Comparison of ENCODE assay signal across 8 cellular contexts in genomic region chr3:87167634-87168456, GRCh38. TPM values are rescaled to one million over a fixed set of nuclear protein-coding genes. Genes with fewer than 3 reads are reported as not detected.
A peak's percentile ranks its signal among the peaks of the same experiment; 100 is the strongest.
DNase-seq lines count a peak whose midpoint lies in the region; ATAC-seq and TF ChIP-seq lines count a peak whose summit lies in the region.

No MANE protein-coding gene starts in this region.

- H3K27me3 ChIP-seq in adrenal gland (no peaks in the 10 kb centered on the region), iPS DF 6.9 (ENCODE audit: control insufficient read depth, insufficient read depth, low read length) (no peaks in the 10 kb centered on the region), spleen (replicated peaks in 1 of 7) (peaks cover 0 to 5% (median 0%) of the 10 kb centered on the region in 7 donors)

- intact Hi-C loops in adrenal gland (cut with DNase I) (loop anchor here in 1 of 2 donors (5.0 kb wide), 1 partner anchor 396 kb away; no protein-coding TSS in a partner anchor), spleen (cut with DNase I; ENCODE audit: low total_unique reads) (loop anchor here (5.0 kb wide), 1 partner anchor 396 kb away; no protein-coding TSS in a partner anchor)

- no peaks in the 10 kb centered on the region for H3K4me1 ChIP-seq in adrenal gland (replicated peaks in 1 of 2)
- H3K4me1 ChIP-seq in iPS DF 6.9 (ENCODE audit: control insufficient read depth, insufficient read depth, low read length) = no peaks in the 10 kb centered on the region
- peaks cover 0 to 5% (median 0%) of the 10 kb centered on the region in 6 donors for H3K4me1 ChIP-seq in spleen

- TF ChIP-seq CTCF in adrenal gland (IDR thresholded peaks at IDR 0.05) = peak; percentile 17 to 71 (median 42)
- TF ChIP-seq CTCF in spleen (IDR thresholded peaks at IDR 0.05 in 8 of 11, conservative IDR thresholded peaks at IDR 0.05 in 3 of 11) = peak in 9 of 11 experiments; percentile 37 to 67 (median 57)

- 31 to 39% (median 38%) methylated on average over 11 of the region's 11 CpGs for WGBS in adrenal gland, 4 donors
- WGBS in iPS DF 6.9 (ENCODE audit: insufficient coverage, insufficient read length) = no CpG with 5 or more reads among the region's 11 CpGs
- 43 to 49% (median 45%) methylated on average over 11 of the region's 11 CpGs for WGBS in spleen, 5 donors

- no peak overlapping the region for H3K27ac ChIP-seq in adrenal gland
- H3K27ac ChIP-seq in iPS DF 6.9 (ENCODE audit: low read length) = no peak overlapping the region
- no peak overlapping the region for H3K27ac ChIP-seq in spleen

- H3K9me3 ChIP-seq in adrenal gland (replicated peaks in 1 of 3) (no peaks in the 10 kb centered on the region), iPS DF 6.9 (ENCODE audit: control insufficient read depth, insufficient read depth, low read length) (no peaks in the 10 kb centered on the region), spleen (no peaks in the 10 kb centered on the region)

- H3K36me3 ChIP-seq in adrenal gland (replicated peaks in 1 of 2) (no peaks in the 10 kb centered on the region), iPS DF 6.9 (ENCODE audit: control insufficient read depth, insufficient read depth, low read length) (no peaks in the 10 kb centered on the region), spleen (no peaks in the 10 kb centered on the region)

- TF ChIP-seq POLR2A in adrenal gland (IDR thresholded peaks at IDR 0.05) (no peak), spleen (IDR thresholded peaks at IDR 0.05) (no peak)

- DNase-seq in EH (ENCODE audit: low read depth) (peak; percentile 62), NCI-H748 treated with DMSO at 0.1 percent for 48 hours (lab: John Stamatoyannopoulos, UW) (peak; percentile 31), adrenal gland (peak in 5 of 7 donors; percentile 17 to 48 (median 33)), iPS DF 6.9 (ENCODE audit: low read depth, low spot score) (peak; percentile 20), spleen (no peak), occipital lobe (lab: John Stamatoyannopoulos, UW) (no peak)

- H3K4me3 ChIP-seq in adrenal gland (peak overlapping the region in 2 of 4 donors; percentile 15 to 46), iPS DF 6.9 (ENCODE audit: low read length) (no peak overlapping the region), spleen (peak overlapping the region in 3 of 8 donors; percentile 10 to 55 (median 35))

- ATAC-seq in GM19324 (IDR thresholded peaks at IDR 0.05; ENCODE audit: low FRiP score, unreplicated experiment) (peak; percentile 79), HG03196 (IDR thresholded peaks at IDR 0.05; ENCODE audit: unreplicated experiment) (peak; percentile 81)

RNA-seq across cellular contexts. Expression of gene CHMP2B, which starts 59.3 kb away (rescaled TPM):
- total RNA-seq in adrenal gland = 10 to 100 TPM; 14.9 to 45.0 (median 34.8) TPM
- polyA plus RNA-seq in adrenal gland = 10 to 100 TPM; 10.0 to 50.3 (median 11.7) TPM
- 10 to 100 TPM; 30.1 to 39.2 (median 34.8) TPM for total RNA-seq in spleen
- polyA plus RNA-seq in spleen = 10 to 100 TPM; 14.7 to 23.3 (median 18.0) TPM
- 36.7 TPM for total RNA-seq in occipital lobe

Comparison
In these comparisons a context has a peak if more than half of its experiments do, and no peak if none do; other contexts are left out.
1. DNase-seq: peak in EH (single experiment), NCI-H748 treated with DMSO at 0.1 percent for 48 hours (single experiment), adrenal gland (5 of 7) and iPS DF 6.9 (single experiment); none in spleen (single experiment) and occipital lobe (single experiment).